Comparison of ENCODE assay signal across 28 cellular contexts in genomic region chr12:48292030-48292429, GRCh38.
"Had no signal": no experiment of that assay in that cellular context is flagged by ENCODE, and none has a peak within 500 bp of the region (broad histone marks: within the 10 kb centered on the region; RNA-seq: fewer than 3 reads in every experiment).

No MANE protein-coding gene starts in this region.

- H3K27ac Mint-ChIP-seq: activated CD4-positive, alpha-beta memory T cell treated with anti-CD3 and anti-CD28 coated beads, Interleukin-2, amount 10 ng/mL, durations not matched to agents 7 days and 5 days; activated CD4-positive, alpha-beta T cell treated with anti-CD3 and anti-CD28 coated beads, Interleukin-2, amount 10 ng/mL, durations not matched to agents 7 days and 5 days; activated naive CD4-positive, alpha-beta T cell treated with anti-CD3 and anti-CD28 coated beads, Interleukin-2, amount 50 U/mL, for 72 hours; activated naive CD8-positive, alpha-beta T cell treated with anti-CD3 and anti-CD28 coated beads, Interleukin-2, amount 10 ng/mL, durations not matched to agents 7 days and 5 days; activated T-cell treated with anti-CD3 and anti-CD28 coated beads, Interleukin-2, amount 50 U/mL, for 24 hours; activated T-cell treated with anti-CD3 and anti-CD28 coated beads, Interleukin-2, amount 50 U/mL, for 72 hours; endodermal cell had no signal

- DNase-seq: activated CD4-positive, alpha-beta memory T cell treated with anti-CD3 and anti-CD28 coated beads, Interleukin-2, amount 10 ng/mL, durations not matched to agents 7 days and 5 days; activated CD4-positive, alpha-beta T cell treated with anti-CD3 and anti-CD28 coated beads for 1 hour; activated CD4-positive, alpha-beta T cell treated with anti-CD3 and anti-CD28 coated beads for 4 hours; activated CD4-positive, alpha-beta T cell treated with anti-CD3 and anti-CD28 coated beads, Interleukin-2, amount 10 ng/mL, durations not matched to agents 7 days and 5 days; activated CD4-positive, alpha-beta T cell treated with anti-CD3 and anti-CD28 coated beads, Interleukin-2, amount 50 U/mL, for 4 hours; activated CD4-positive, CD25-positive, alpha-beta regulatory T cell; activated CD8-positive, alpha-beta memory T cell treated with anti-CD3 and anti-CD28 coated beads, Interleukin-2, amount 50 U/mL, for 48 hours; activated gamma-delta T cell; activated naive CD4-positive, alpha-beta T cell; activated naive CD4-positive, alpha-beta T cell treated with anti-CD3 and anti-CD28 coated beads, Interleukin-2, amount 10 ng/mL, durations not matched to agents 7 days and 5 days; activated naive CD8-positive, alpha-beta T cell treated with anti-CD3 and anti-CD28 coated beads, Interleukin-2, amount 10 ng/mL, durations not matched to agents 7 days and 5 days; activated T-cell treated with anti-CD3 and anti-CD28 coated beads for 4 hours; activated T-cell treated with anti-CD3 and anti-CD28 coated beads, Interleukin-2, amount 50 U/mL, for 24 hours; activated T-cell treated with anti-CD3 and anti-CD28 coated beads, Interleukin-2, amount 50 U/mL, for 72 hours; anterior cingulate cortex; brain microvascular endothelial cell; central memory CD4-positive, alpha-beta T cell; cerebellar nuclear complex; colonic mucosa; effector memory CD4-positive, alpha-beta T cell; endodermal cell; erythroblast; foreskin fibroblast; head of caudate nucleus; T-helper 2 cell had no signal

- H3K9me3 Mint-ChIP-seq: activated CD4-positive, alpha-beta memory T cell treated with anti-CD3 and anti-CD28 coated beads, Interleukin-2, amount 10 ng/mL, durations not matched to agents 7 days and 5 days; activated CD4-positive, alpha-beta T cell treated with anti-CD3 and anti-CD28 coated beads, Interleukin-2, amount 10 ng/mL, durations not matched to agents 7 days and 5 days; activated naive CD4-positive, alpha-beta T cell treated with anti-CD3 and anti-CD28 coated beads, Interleukin-2, amount 10 ng/mL, durations not matched to agents 7 days and 5 days; activated naive CD4-positive, alpha-beta T cell treated with anti-CD3 and anti-CD28 coated beads, Interleukin-2, amount 50 U/mL, for 72 hours; activated naive CD8-positive, alpha-beta T cell treated with anti-CD3 and anti-CD28 coated beads, Interleukin-2, amount 10 ng/mL, durations not matched to agents 7 days and 5 days; activated T-cell treated with anti-CD3 and anti-CD28 coated beads, Interleukin-2, amount 50 U/mL, for 24 hours; activated T-cell treated with anti-CD3 and anti-CD28 coated beads, Interleukin-2, amount 50 U/mL, for 72 hours; endodermal cell had no signal

- H3K9me3 ChIP-seq: colonic mucosa, esophagus muscularis mucosa had no signal

- ATAC-seq: activated naive CD4-positive, alpha-beta T cell treated with anti-CD3 and anti-CD28 coated beads, Interleukin-2, amount 50 U/mL, for 72 hours; activated T-cell treated with anti-CD3 and anti-CD28 coated beads, Interleukin-2, amount 50 U/mL, for 72 hours had no signal

- H3K27me3 ChIP-seq: brain microvascular endothelial cell, cardiac muscle cell, colonic mucosa had no signal

- H3K36me3 ChIP-seq: brain microvascular endothelial cell, cardiac muscle cell, colonic mucosa, esophagus muscularis mucosa had no signal

- H3K36me3 Mint-ChIP-seq: activated naive CD4-positive, alpha-beta T cell treated with anti-CD3 and anti-CD28 coated beads, Interleukin-2, amount 10 ng/mL, durations not matched to agents 7 days and 5 days; activated naive CD4-positive, alpha-beta T cell treated with anti-CD3 and anti-CD28 coated beads, Interleukin-2, amount 50 U/mL, for 72 hours; activated naive CD8-positive, alpha-beta T cell treated with anti-CD3 and anti-CD28 coated beads, Interleukin-2, amount 10 ng/mL, durations not matched to agents 7 days and 5 days had no signal

- H3K4me1 ChIP-seq: colonic mucosa had no signal

- H3K4me3 Mint-ChIP-seq: activated CD4-positive, alpha-beta memory T cell treated with anti-CD3 and anti-CD28 coated beads, Interleukin-2, amount 10 ng/mL, durations not matched to agents 7 days and 5 days; activated CD4-positive, alpha-beta T cell treated with anti-CD3 and anti-CD28 coated beads, Interleukin-2, amount 10 ng/mL, durations not matched to agents 7 days and 5 days; activated naive CD4-positive, alpha-beta T cell treated with anti-CD3 and anti-CD28 coated beads, Interleukin-2, amount 10 ng/mL, durations not matched to agents 7 days and 5 days; activated naive CD8-positive, alpha-beta T cell treated with anti-CD3 and anti-CD28 coated beads, Interleukin-2, amount 10 ng/mL, durations not matched to agents 7 days and 5 days; activated T-cell treated with anti-CD3 and anti-CD28 coated beads, Interleukin-2, amount 50 U/mL, for 24 hours; activated T-cell treated with anti-CD3 and anti-CD28 coated beads, Interleukin-2, amount 50 U/mL, for 72 hours; endodermal cell had no signal

- H3K27ac ChIP-seq: brain microvascular endothelial cell, cardiac muscle cell, colonic mucosa, esophagus muscularis mucosa had no signal

- H3K4me3 ChIP-seq: cardiac muscle cell, colonic mucosa, esophagus muscularis mucosa had no signal
